In the genomic region with DNA sequence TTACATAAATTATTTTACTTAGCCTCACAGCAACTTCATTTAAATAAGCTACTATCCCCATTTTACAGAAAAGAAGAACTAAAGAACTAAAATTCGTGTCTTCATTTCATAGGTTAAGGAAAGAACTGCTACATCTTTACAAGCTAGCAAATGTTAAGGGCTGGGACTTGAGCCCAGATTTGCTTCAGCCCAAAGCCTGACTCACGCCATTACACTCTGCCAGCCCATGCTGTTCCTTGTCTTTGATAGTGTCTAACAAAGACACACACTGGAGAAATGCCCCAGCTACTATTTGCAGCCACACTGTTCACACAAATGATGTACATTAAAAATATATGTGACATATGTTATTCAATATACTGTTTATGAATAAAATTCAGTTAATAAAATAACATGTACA, we compare ENCODE assay signal across 18 cellular contexts. TPM values are rescaled to one million over a fixed set of nuclear protein-coding genes. Genes with fewer than 3 reads are reported as not detected.
A peak's percentile ranks its signal among the peaks of the same experiment; 100 is the strongest.
DNase-seq lines count a peak whose midpoint lies in the region; ATAC-seq and TF ChIP-seq lines count a peak whose summit lies in the region.
"Had no signal": no experiment of that assay in that cellular context is flagged by ENCODE, and none has a peak within 500 bp of the region (broad histone marks: within the 10 kb centered on the region; RNA-seq: fewer than 3 reads in every experiment).

No MANE protein-coding gene starts in this region.

- peak; percentile 38 to 97 (median 87) for ATAC-seq in heart right ventricle
- ATAC-seq in activated CD8-positive, alpha-beta T cell treated with anti-CD3 and anti-CD28 coated beads, Interleukin-2, amount 10 ng/mL, durations not matched to agents 7 days and 5 days, result no peak
- ATAC-seq: activated T-helper 17 cell treated with anti-CD3 and anti-CD28 coated beads, Interleukin-2, amount 50 U/mL, for 72 hours; CD8-positive, alpha-beta T cell had no signal

- POLR2A ChIA-PET in activated CD8-positive, alpha-beta T cell treated with anti-CD3 and anti-CD28 coated beads, Interleukin-2, amount 10 ng/mL, durations not matched to agents 7 days and 5 days (lab: Charles Lee), result no interaction called here

- peak overlapping the region in 1 of 10 donors; percentile 29 for H3K27ac ChIP-seq in heart right ventricle
- H3K27ac ChIP-seq: uterus had no signal

- WGBS in heart right ventricle, 2 donors, result 43 to 45% methylated on average over 2 of the region's 2 CpGs

- H3K9me3 Mint-ChIP-seq in activated CD8-positive, alpha-beta T cell treated with anti-CD3 and anti-CD28 coated beads, Interleukin-2, amount 10 ng/mL, durations not matched to agents 7 days and 5 days (ENCODE audit: insufficient read depth), result no peaks in the 10 kb centered on the region
- H3K9me3 Mint-ChIP-seq: activated T-helper 17 cell treated with anti-CD3 and anti-CD28 coated beads, Interleukin-2, amount 50 U/mL, for 72 hours; CD8-positive, alpha-beta T cell; stimulated activated naive CD8-positive, alpha-beta T cell treated with anti-CD3 and anti-CD28 coated beads, Interleukin-15, Interleukin-2, amounts not matched to agents 100 ng/mL and 50 ng/mL, for 24 hours had no signal

- intact Hi-C loops in heart right ventricle (cut with DNase I), result no loop called here

- DNase-seq in GM04504 (ENCODE audit: low read depth) (peak; percentile 52), astrocyte of the spinal cord (ENCODE audit: low read depth, low spot score) (peak; percentile 59), heart right ventricle (peak in 1 of 2 donors; percentile 41), stromal cell of bone marrow (ENCODE audit: low read depth) (peak; percentile 67), NCI-H510A (lab: John Stamatoyannopoulos, UW) (no peak)
- DNase-seq in activated CD8-positive, alpha-beta T cell treated with anti-CD3 and anti-CD28 coated beads, Interleukin-2, amount 10 ng/mL, durations not matched to agents 7 days and 5 days, result no peak
- no peak for DNase-seq in activated CD8-positive, alpha-beta memory T cell treated with anti-CD3 and anti-CD28 coated beads for 24 hours
- DNase-seq: activated CD4-positive, alpha-beta memory T cell treated with anti-CD3 and anti-CD28 coated beads, Interleukin-2, amount 10 ng/mL, durations not matched to agents 7 days and 5 days; amniotic stem cell; CD8-positive, alpha-beta T cell; mesenchymal stem cell; NCI-H1417; NCI-H345; small intestine; uterus had no signal

- peaks cover 0 to 15% (median 0%) of the 10 kb centered on the region in 9 donors for H3K4me1 ChIP-seq in heart right ventricle
- H3K4me1 ChIP-seq: uterus had no signal

- TF ChIP-seq CTCF in astrocyte of the spinal cord (IDR thresholded peaks at IDR 0.05; ENCODE audit: low read depth, low read length) (no peak), heart right ventricle (IDR thresholded peaks at IDR 0.05) (no peak)

- H3K36me3 ChIP-seq in heart right ventricle, result no peaks in the 10 kb centered on the region
- H3K36me3 ChIP-seq: uterus had no signal

- no peaks in the 10 kb centered on the region for H3K36me3 Mint-ChIP-seq in activated CD8-positive, alpha-beta T cell treated with anti-CD3 and anti-CD28 coated beads, Interleukin-2, amount 10 ng/mL, durations not matched to agents 7 days and 5 days (ENCODE audit: low read depth)
- H3K36me3 Mint-ChIP-seq: CD8-positive, alpha-beta T cell had no signal

- CTCF ChIA-PET in activated CD8-positive, alpha-beta T cell treated with anti-CD3 and anti-CD28 coated beads, Interleukin-2, amount 10 ng/mL, durations not matched to agents 7 days and 5 days (lab: Charles Lee), result interaction anchor here (1.2 kb wide), 1 partner anchor 132 kb away, joined by 3 read pairs; no protein-coding TSS in a partner anchor

- H3K4me3 Mint-ChIP-seq in activated CD8-positive, alpha-beta T cell treated with anti-CD3 and anti-CD28 coated beads, Interleukin-2, amount 10 ng/mL, durations not matched to agents 7 days and 5 days, result no peak overlapping the region
- H3K4me3 Mint-ChIP-seq: activated CD4-positive, alpha-beta memory T cell treated with anti-CD3 and anti-CD28 coated beads, Interleukin-2, amount 10 ng/mL, durations not matched to agents 7 days and 5 days; activated T-helper 17 cell treated with anti-CD3 and anti-CD28 coated beads, Interleukin-2, amount 50 U/mL, for 72 hours; CD8-positive, alpha-beta T cell; dendritic cell treated with granulocyte-macrophage colony-stimulating factor and Interleukin-4, amounts not matched to agents 40 ng/mL and 50 ng/mL, for 4 days; stimulated activated naive CD8-positive, alpha-beta T cell treated with anti-CD3 and anti-CD28 coated beads, Interleukin-15, Interleukin-2, amounts not matched to agents 100 ng/mL and 50 ng/mL, for 24 hours had no signal

- peaks cover 0 to 12% (median 0%) of the 10 kb centered on the region in 11 donors for H3K9me3 ChIP-seq in heart right ventricle
- H3K9me3 ChIP-seq: uterus had no signal

- H3K4me1 Mint-ChIP-seq in activated CD8-positive, alpha-beta T cell treated with anti-CD3 and anti-CD28 coated beads, Interleukin-2, amount 10 ng/mL, durations not matched to agents 7 days and 5 days (ENCODE audit: low read depth), result no peaks in the 10 kb centered on the region
- H3K4me1 Mint-ChIP-seq: activated CD4-positive, alpha-beta memory T cell treated with anti-CD3 and anti-CD28 coated beads, Interleukin-2, amount 10 ng/mL, durations not matched to agents 7 days and 5 days; activated T-helper 17 cell treated with anti-CD3 and anti-CD28 coated beads, Interleukin-2, amount 50 U/mL, for 72 hours had no signal

- no peak overlapping the region for H3K27ac Mint-ChIP-seq in activated CD8-positive, alpha-beta T cell treated with anti-CD3 and anti-CD28 coated beads, Interleukin-2, amount 10 ng/mL, durations not matched to agents 7 days and 5 days
- H3K27ac Mint-ChIP-seq: activated CD4-positive, alpha-beta memory T cell treated with anti-CD3 and anti-CD28 coated beads, Interleukin-2, amount 10 ng/mL, durations not matched to agents 7 days and 5 days; activated T-helper 17 cell treated with anti-CD3 and anti-CD28 coated beads, Interleukin-2, amount 50 U/mL, for 72 hours; CD8-positive, alpha-beta T cell; dendritic cell treated with granulocyte-macrophage colony-stimulating factor and Interleukin-4, amounts not matched to agents 40 ng/mL and 50 ng/mL, for 4 days; stimulated activated naive CD8-positive, alpha-beta T cell treated with anti-CD3 and anti-CD28 coated beads, Interleukin-15, Interleukin-2, amounts not matched to agents 100 ng/mL and 50 ng/mL, for 24 hours had no signal

- H3K4me3 ChIP-seq in astrocyte of the spinal cord (ENCODE audit: low read depth, low read length) (no peak overlapping the region), heart right ventricle (no peak overlapping the region)
- H3K4me3 ChIP-seq: uterus had no signal

- in situ Hi-C loops in astrocyte of the spinal cord (cut with HindIII; ENCODE audit: low sequenced_read_pairs), result no loop called here

- H3K27me3 ChIP-seq in heart right ventricle, result no peaks in the 10 kb centered on the region
- H3K27me3 ChIP-seq: uterus had no signal

- no peaks in the 10 kb centered on the region for H3K27me3 Mint-ChIP-seq in activated CD8-positive, alpha-beta T cell treated with anti-CD3 and anti-CD28 coated beads, Interleukin-2, amount 10 ng/mL, durations not matched to agents 7 days and 5 days (ENCODE audit: low read depth)
- H3K27me3 Mint-ChIP-seq: dendritic cell treated with granulocyte-macrophage colony-stimulating factor and Interleukin-4, amounts not matched to agents 40 ng/mL and 50 ng/mL, for 4 days had no signal

RNA-seq across cellular contexts. Expression of gene ERVMER34-1, which starts 29.0 kb away (rescaled TPM):
- total RNA-seq in heart right ventricle, result 10 to 100 TPM in 1 of 10 donors, 1 to 10 TPM in 9; 1.5 to 10.2 (median 4.1) TPM
- polyA plus RNA-seq in heart right ventricle, result 1 to 10 TPM; 1.3 to 2.6 TPM
- total RNA-seq in activated CD8-positive, alpha-beta T cell treated with anti-CD3 and anti-CD28 coated beads, Interleukin-2, amount 10 ng/mL, durations not matched to agents 7 days and 5 days, result not detected
- total RNA-seq: activated CD4-positive, alpha-beta memory T cell treated with anti-CD3 and anti-CD28 coated beads, Interleukin-2, amount 10 ng/mL, durations not matched to agents 7 days and 5 days; CD8-positive, alpha-beta T cell had no signal

Comparison
In these comparisons a context has a peak if more than half of its experiments do, and no peak if none do; other contexts are left out.
1. DNase-seq: peak in GM04504 (single experiment), astrocyte of the spinal cord (single experiment) and stromal cell of bone marrow (single experiment); none in activated CD8-positive, alpha-beta T cell treated with anti-CD3 and anti-CD28 coated beads, Interleukin-2, amount 10 ng/mL, durations not matched to agents 7 days and 5 days (single experiment), activated CD8-positive, alpha-beta memory T cell treated with anti-CD3 and anti-CD28 coated beads for 24 hours (single experiment) and NCI-H510A (single experiment).